6 cellular contexts compared by ENCODE assay signal in the genomic region with DNA sequence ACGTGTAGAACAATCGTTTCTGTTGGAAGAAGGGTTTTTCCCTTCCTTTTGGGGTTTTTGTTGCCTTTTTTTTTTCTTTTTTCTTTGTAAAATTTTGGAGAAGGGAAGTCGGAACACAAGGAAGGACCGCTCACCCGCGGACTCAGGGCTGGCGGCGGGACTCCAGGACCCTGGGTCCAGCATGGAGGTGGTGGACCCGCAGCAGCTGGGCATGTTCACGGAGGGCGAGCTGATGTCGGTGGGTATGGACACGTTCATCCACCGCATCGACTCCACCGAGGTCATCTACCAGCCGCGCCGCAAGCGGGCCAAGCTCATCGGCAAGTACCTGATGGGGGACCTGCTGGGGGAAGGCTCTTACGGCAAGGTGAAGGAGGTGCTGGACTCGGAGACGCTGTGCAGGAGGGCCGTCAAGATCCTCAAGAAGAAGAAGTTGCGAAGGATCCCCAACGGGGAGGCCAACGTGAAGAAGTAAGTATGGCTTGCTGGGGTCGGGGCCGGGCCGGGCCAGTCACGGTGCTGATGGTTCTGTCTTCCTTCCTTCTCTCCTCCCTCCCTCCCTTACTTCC. TPM values are rescaled to one million over a fixed set of nuclear protein-coding genes. Genes with fewer than 3 reads are reported as not detected.
DNase-seq lines count a peak whose midpoint lies in the region; ATAC-seq and TF ChIP-seq lines count a peak whose summit lies in the region.

No MANE protein-coding gene starts in this region.

- peaks cover 33% of the 10 kb centered on the region for H3K4me1 Mint-ChIP-seq in WTC11

- POLR2A ChIA-PET in WTC11 (lab: Charles Lee) = no interaction called here

- H3K27me3 Mint-ChIP-seq in WTC11 (ENCODE audit: low read depth) = no peaks in the 10 kb centered on the region

- H3K36me3 Mint-ChIP-seq in WTC11 = peaks cover 13% of the 10 kb centered on the region

- CTCF ChIA-PET in WTC11 (lab: Charles Lee) = interaction anchor here (0.7 kb wide), 1 partner anchor 32 kb away, joined by 4 read pairs; no protein-coding TSS in a partner anchor

- H3K4me1 ChIP-seq in thoracic aorta (ENCODE audit: control insufficient read depth in 1 of 2, low read depth in 2 of 2) = peaks cover 24 to 37% of the 10 kb centered on the region in 2 donors

- DNase-seq in GDM1 (lab: John Stamatoyannopoulos, UW) (peak; percentile 21), WTC11 (ENCODE audit: low spot score) (no peak), thoracic aorta (ENCODE audit: low spot score) (no peak)

- peak overlapping the region; percentile 85 to 90 for H3K27ac ChIP-seq in thoracic aorta

- H3K27me3 ChIP-seq in thoracic aorta (replicated peaks; ENCODE audit: insufficient read depth) = no peaks in the 10 kb centered on the region

- TF ChIP-seq CTCF in WTC11 (IDR thresholded peaks at IDR 0.05) (no peak), thoracic aorta (IDR thresholded peaks at IDR 0.05) (no peak)

- peak overlapping the region; percentile 70 for H3K4me3 ChIP-seq in iPS-11a (ENCODE audit: low read depth, low read length)
- H3K4me3 ChIP-seq in thoracic aorta = peak overlapping the region; percentile 86

- H3K9me3 ChIP-seq in thoracic aorta = no peaks in the 10 kb centered on the region

- no peaks in the 10 kb centered on the region for H3K36me3 ChIP-seq in thoracic aorta

- ATAC-seq in WTC11 (no peak), thoracic aorta (ENCODE audit: insufficient number of reproducible peaks, low FRiP score, low read depth) (no peak), GM19467 (IDR thresholded peaks at IDR 0.05; ENCODE audit: unreplicated experiment) (no peak), HG03045 (IDR thresholded peaks at IDR 0.05; ENCODE audit: unreplicated experiment) (no peak)

- peak overlapping the region; percentile 94 for H3K27ac Mint-ChIP-seq in WTC11

- H3K9me3 Mint-ChIP-seq in WTC11 = no peaks in the 10 kb centered on the region

- H3K4me3 Mint-ChIP-seq in WTC11 = peak overlapping the region; percentile 95

TF ChIP-seq in WTC11, 78 proteins besides CTCF, POLR2A, EP300 and RAD21 (continues in another document):
- TF ChIP-seq CDX4 (CRISPR knock-in tag; IDR thresholded peaks at IDR 0.05; ENCODE audit: borderline replicate concordance) = no peak
- TF ChIP-seq, protein P1, sequence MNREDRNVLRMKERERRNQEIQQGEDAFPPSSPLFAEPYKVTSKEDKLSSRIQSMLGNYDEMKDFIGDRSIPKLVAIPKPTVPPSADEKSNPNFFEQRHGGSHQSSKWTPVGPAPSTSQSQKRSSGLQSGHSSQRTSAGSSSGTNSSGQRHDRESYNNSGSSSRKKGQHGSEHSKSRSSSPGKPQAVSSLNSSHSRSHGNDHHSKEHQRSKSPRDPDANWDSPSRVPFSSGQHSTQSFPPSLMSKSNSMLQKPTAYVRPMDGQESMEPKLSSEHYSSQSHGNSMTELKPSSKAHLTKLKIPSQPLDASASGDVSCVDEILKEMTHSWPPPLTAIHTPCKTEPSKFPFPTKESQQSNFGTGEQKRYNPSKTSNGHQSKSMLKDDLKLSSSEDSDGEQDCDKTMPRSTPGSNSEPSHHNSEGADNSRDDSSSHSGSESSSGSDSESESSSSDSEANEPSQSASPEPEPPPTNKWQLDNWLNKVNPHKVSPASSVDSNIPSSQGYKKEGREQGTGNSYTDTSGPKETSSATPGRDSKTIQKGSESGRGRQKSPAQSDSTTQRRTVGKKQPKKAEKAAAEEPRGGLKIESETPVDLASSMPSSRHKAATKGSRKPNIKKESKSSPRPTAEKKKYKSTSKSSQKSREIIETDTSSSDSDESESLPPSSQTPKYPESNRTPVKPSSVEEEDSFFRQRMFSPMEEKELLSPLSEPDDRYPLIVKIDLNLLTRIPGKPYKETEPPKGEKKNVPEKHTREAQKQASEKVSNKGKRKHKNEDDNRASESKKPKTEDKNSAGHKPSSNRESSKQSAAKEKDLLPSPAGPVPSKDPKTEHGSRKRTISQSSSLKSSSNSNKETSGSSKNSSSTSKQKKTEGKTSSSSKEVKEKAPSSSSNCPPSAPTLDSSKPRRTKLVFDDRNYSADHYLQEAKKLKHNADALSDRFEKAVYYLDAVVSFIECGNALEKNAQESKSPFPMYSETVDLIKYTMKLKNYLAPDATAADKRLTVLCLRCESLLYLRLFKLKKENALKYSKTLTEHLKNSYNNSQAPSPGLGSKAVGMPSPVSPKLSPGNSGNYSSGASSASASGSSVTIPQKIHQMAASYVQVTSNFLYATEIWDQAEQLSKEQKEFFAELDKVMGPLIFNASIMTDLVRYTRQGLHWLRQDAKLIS (CRISPR knock-in tag; IDR thresholded peaks at IDR 0.05; ENCODE audit: borderline replicate concordance) = no peak
- TF ChIP-seq E2F1 (CRISPR knock-in tag; IDR thresholded peaks at IDR 0.05) = no peak
- TF ChIP-seq RORB (CRISPR knock-in tag; IDR thresholded peaks at IDR 0.05) = no peak
- no peak for TF ChIP-seq FOXP4 (CRISPR knock-in tag; IDR thresholded peaks at IDR 0.05)
- TF ChIP-seq ZBTB43 (CRISPR knock-in tag; IDR thresholded peaks at IDR 0.05) = no peak
- TF ChIP-seq FOXJ3 (CRISPR knock-in tag; IDR thresholded peaks at IDR 0.05; ENCODE audit: borderline replicate concordance) = no peak
- TF ChIP-seq, protein P2, sequence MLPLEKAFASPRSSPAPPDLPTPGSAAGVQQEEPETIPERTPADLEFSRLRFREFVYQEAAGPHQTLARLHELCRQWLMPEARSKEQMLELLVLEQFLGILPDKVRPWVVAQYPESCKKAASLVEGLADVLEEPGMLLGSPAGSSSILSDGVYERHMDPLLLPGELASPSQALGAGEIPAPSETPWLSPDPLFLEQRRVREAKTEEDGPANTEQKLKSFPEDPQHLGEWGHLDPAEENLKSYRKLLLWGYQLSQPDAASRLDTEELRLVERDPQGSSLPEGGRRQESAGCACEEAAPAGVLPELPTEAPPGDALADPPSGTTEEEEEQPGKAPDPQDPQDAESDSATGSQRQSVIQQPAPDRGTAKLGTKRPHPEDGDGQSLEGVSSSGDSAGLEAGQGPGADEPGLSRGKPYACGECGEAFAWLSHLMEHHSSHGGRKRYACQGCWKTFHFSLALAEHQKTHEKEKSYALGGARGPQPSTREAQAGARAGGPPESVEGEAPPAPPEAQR (CRISPR knock-in tag; IDR thresholded peaks at IDR 0.05) = no peak
- no peak for TF ChIP-seq PRRX2 (CRISPR knock-in tag; IDR thresholded peaks at IDR 0.05)
- no peak for TF ChIP-seq MXD4 (CRISPR knock-in tag; IDR thresholded peaks at IDR 0.05; ENCODE audit: borderline replicate concordance)
- TF ChIP-seq ZNF317 (CRISPR knock-in tag; IDR thresholded peaks at IDR 0.05; ENCODE audit: borderline replicate concordance, low read depth) = no peak
- no peak for TF ChIP-seq FOXP1 (CRISPR knock-in tag; IDR thresholded peaks at IDR 0.05; ENCODE audit: borderline replicate concordance)
- TF ChIP-seq TP53 (CRISPR knock-in tag; IDR thresholded peaks at IDR 0.05) = no peak

RNA-seq across cellular contexts. Expression of gene STK11, which starts 1.2 kb away (rescaled TPM):
- total RNA-seq in WTC11 (2021) (106 to 112 TPM (median 106 TPM) in 3 replicates), thoracic aorta (10 to 100 TPM; 60.2 to 70.0 TPM)

RNA-seq across cellular contexts. Expression of gene CBARP, which starts 31.0 kb away (rescaled TPM):
- total RNA-seq in WTC11 (2021) (21.9 to 23.6 TPM (median 23.4 TPM) in 3 replicates), thoracic aorta (1 to 10 TPM in 1 of 2 donors, under 1 TPM in 1; 0.27 to 1.9 TPM)

RNA-seq across cellular contexts. Expression of gene SBNO2, which starts 32.7 kb away (rescaled TPM):
- 40.7 to 57.3 TPM (median 48.0 TPM) in 3 replicates for total RNA-seq in WTC11 (2021)
- 100 to 1,000 TPM in 1 of 2 donors, 10 to 100 TPM in 1; 55.4 to 182 TPM for total RNA-seq in thoracic aorta

RNA-seq across cellular contexts. Expression of gene ATP5F1D, which starts 34.7 kb away (rescaled TPM):
- total RNA-seq in WTC11 (2021) (262 to 277 TPM (median 270 TPM) in 3 replicates), thoracic aorta (10 to 100 TPM; 40.4 to 45.1 TPM)

RNA-seq across cellular contexts. Expression of gene MIDN, which starts 41.6 kb away (rescaled TPM):
- 189 to 190 TPM (median 189 TPM) in 3 replicates for total RNA-seq in WTC11 (2021)
- total RNA-seq in thoracic aorta = 100 to 1,000 TPM in 1 of 2 donors, 10 to 100 TPM in 1; 80.1 to 124 TPM
